ENCODE assay signal across 8 cellular contexts in genomic region chr12:46364777-46365580, GRCh38. TPM values are rescaled to one million over a fixed set of nuclear protein-coding genes. Genes with fewer than 3 reads are reported as not detected.
DNase-seq lines count a peak whose midpoint lies in the region; ATAC-seq and TF ChIP-seq lines count a peak whose summit lies in the region.

No MANE protein-coding gene starts in this region.

- H3K27me3 ChIP-seq in MG63 (no peaks in the 10 kb centered on the region), dorsolateral prefrontal cortex (no peaks in the 10 kb centered on the region)

- intact Hi-C loops in dorsolateral prefrontal cortex (cut with DNase I), result loop anchor here in 1 of 2 donors (10.0 kb wide), 1 partner anchor 210 kb away; no protein-coding TSS in a partner anchor

- peak in 1 of 56 donors; percentile 14 for TF ChIP-seq CTCF in dorsolateral prefrontal cortex (IDR thresholded peaks at IDR 0.05 in 54 of 56, conservative IDR thresholded peaks at IDR 0.05 in 2 of 56; ENCODE audit: low read depth in 1 of 56, partially characterized antibody in 56 of 56)

- in situ Hi-C loops in ACHN (cut with HindIII; ENCODE audit: low pct_ligation_motif_present, low pct_unique_long_range_greater_than_20kb, low sequenced_read_pairs), result loop anchor here (25.0 kb wide), 1 partner anchor 203 kb away; no protein-coding TSS in a partner anchor

- peak overlapping the region; percentile 88; the same call in 1 of the 2 replicates for H3K4me3 ChIP-seq in MG63
- H3K4me3 ChIP-seq in dorsolateral prefrontal cortex, result peak overlapping the region in 36 of 59 donors; percentile 1 to 99 (median 22)

- peak; percentile 75 for DNase-seq in ACHN
- DNase-seq in MG63, result peak; percentile 57
- DNase-seq in dorsolateral prefrontal cortex, result peak in 2 of 10 donors; percentile 18 to 68
- peak; percentile 57 for DNase-seq in midbrain (lab: John Stamatoyannopoulos, UW)
- no peak for DNase-seq in NCI-H526 (lab: John Stamatoyannopoulos, UW)
- DNase-seq in OCI-M1 (lab: John Stamatoyannopoulos, UW), result no peak
- DNase-seq in stimulated activated CD4-positive, alpha-beta T cell treated with anti-CD3 and anti-CD28 coated beads, Interleukin-4, amount 100 ng/mL, for 24 hours, result no peak

- ATAC-seq in HG02610 (IDR thresholded peaks at IDR 0.05; ENCODE audit: unreplicated experiment), result no peak

- peak overlapping the region in 45 of 59 donors; percentile 8 to 98 (median 47) for H3K27ac ChIP-seq in dorsolateral prefrontal cortex

- H3K9me3 ChIP-seq in MG63, result no peaks in the 10 kb centered on the region

- H3K36me3 ChIP-seq in MG63, result peaks cover 100% of the 10 kb centered on the region

RNA-seq across cellular contexts. Expression of gene SLC38A2, which starts 7.6 kb away (rescaled TPM):
- 331 and 535 TPM in 2 replicates for total RNA-seq in MG63 (2014; rRNA removed; shearing (Covaris generic); ENCODE audit: low replicate concordance)
- total RNA-seq in dorsolateral prefrontal cortex, result 100 to 1,000 TPM in 118 of 120 experiments, 10 to 100 TPM in 2; 80.8 to 431 (median 175) TPM

Comparison
In these comparisons a context has a peak if more than half of its experiments do, and no peak if none do; other contexts are left out.
1. DNase-seq: peak in ACHN (single experiment), MG63 (single experiment) and midbrain (single experiment); none in NCI-H526 (0 of 2), OCI-M1 (single experiment) and stimulated activated CD4-positive, alpha-beta T cell treated with anti-CD3 and anti-CD28 coated beads, Interleukin-4, amount 100 ng/mL, for 24 hours (single experiment).